ENCODE assay signal across 19 cellular contexts in genomic region chr6:89615882-89616281, GRCh38.
"Had no signal": no experiment of that assay in that cellular context is flagged by ENCODE, and none has a peak within 500 bp of the region (broad histone marks: within the 10 kb centered on the region; RNA-seq: fewer than 3 reads in every experiment).

No MANE protein-coding gene starts in this region.

- ATAC-seq: Panc1, SK-N-SH treated with all-trans-retinoic acid at 6 μM for 48 hours had no signal

- DNase-seq: Karpas-422, KG1, MG63, NCI-H1092 treated with DMSO at 0.1 percent for 48 hours, NCI-H1436, NCI-H187, NCI-H2029, NCI-H2081 treated with DMSO at 0.1 percent for 48 hours, NCI-H2171, NCI-H226, NCI-H446, NCI-H510A, NCI-H524 treated with DMSO at 0.1 percent for 48 hours, NCI-H69, NCI-H774, SHP77 treated with DMSO at 0.1 percent for 48 hours, SJCRH30 had no signal
